In genomic region chr17:35808240-35808961, GRCh38 we compare ENCODE assay signal across 2 cellular contexts.
TF ChIP-seq lines count a peak whose summit lies in the region.

No MANE protein-coding gene starts in this region.

TF ChIP-seq in HEK293, 187 proteins besides CTCF, POLR2A, EP300 and RAD21 (continued from another document):
- TF ChIP-seq TRIM28 (IDR thresholded peaks at IDR 0.05; ENCODE audit: borderline replicate concordance, low read length) (peak; percentile 37; the same call in 1 of the 2 replicates), ZBTB21 (tag by site-specific recombination; IDR thresholded peaks at IDR 0.05) (no peak; the same call in 1 of the 2 replicates), ZSCAN30 (tag by site-specific recombination; IDR thresholded peaks at IDR 0.05) (no peak; the same call in 1 of the 2 replicates)

TF ChIP-seq in K562, 482 proteins besides CTCF, POLR2A, EP300 and RAD21 (continued from another document and continues in another):
- TF ChIP-seq GTF3C2 (IDR thresholded peaks at IDR 0.05; ENCODE audit: borderline replicate concordance, extremely low read depth, insufficient read length) (no peak), SMAD4 (CRISPR knock-in tag; conservative IDR thresholded peaks at IDR 0.05) (0 out of 2 replicates have a peak, but pooled peaks have one; percentile 48), E2F5 (CRISPR knock-in tag; IDR thresholded peaks at IDR 0.05) (no peak), MIER1 (IDR thresholded peaks at IDR 0.05; ENCODE audit: low read depth) (no peak), NEUROD1 (IDR thresholded peaks at IDR 0.05; ENCODE audit: borderline replicate concordance, low read depth, low read length, partially characterized antibody) (no peak), PPARD (CRISPR knock-in tag; IDR thresholded peaks at IDR 0.05) (no peak), HMBOX1 (IDR thresholded peaks at IDR 0.05) (peak; percentile 31; the same call in 1 of the 2 replicates), SMAD3 (CRISPR knock-in tag; conservative IDR thresholded peaks at IDR 0.05) (no peak), ATF3 (IDR thresholded peaks at IDR 0.05) (peak; percentile 84), ATF3 (CRISPR knock-in tag; conservative IDR thresholded peaks at IDR 0.05) (no peak), RBM15 (IDR thresholded peaks at IDR 0.05; ENCODE audit: insufficient read depth, low read length) (no peak), DNMT1 (IDR thresholded peaks at IDR 0.05) (no peak), GATAD2A (IDR thresholded peaks at IDR 0.05) (no peak), CREB3L1 (IDR thresholded peaks at IDR 0.05; ENCODE audit: borderline replicate concordance, low read depth) (0 out of 2 replicates have a peak, but pooled peaks have one; percentile 14), ZNF695 (CRISPR knock-in tag; IDR thresholded peaks at IDR 0.05) (no peak), SETDB1 (IDR thresholded peaks at IDR 0.05; ENCODE audit: low read length) (no peak), JUN (IDR thresholded peaks at IDR 0.05; ENCODE audit: borderline replicate concordance, low read depth, low read length) (no peak), JUN (CRISPR knock-in tag; IDR thresholded peaks at IDR 0.05; ENCODE audit: borderline replicate concordance) (no peak), FOXJ3 (CRISPR knock-in tag; IDR thresholded peaks at IDR 0.05) (no peak), SIN3A (IDR thresholded peaks at IDR 0.05; ENCODE audit: borderline replicate concordance in 2 of 2, control insufficient read depth in 1 of 2, low read depth in 2 of 2, low read length in 2 of 2) (no peak), FOXP4 (CRISPR knock-in tag; IDR thresholded peaks at IDR 0.05; ENCODE audit: borderline replicate concordance) (peak; percentile 31; the same call in 1 of the 2 replicates), HNRNPH1 (optimal IDR thresholded peaks at IDR 0.05; ENCODE audit: low read depth, low read length) (no peak), BRF2 (IDR thresholded peaks at IDR 0.05; ENCODE audit: borderline replicate concordance, insufficient read depth, insufficient read length) (no peak), GATA2 (CRISPR knock-in tag; IDR thresholded peaks at IDR 0.05) (no peak), TRIM28 (IDR thresholded peaks at IDR 0.05) (0 out of 2 replicates have a peak, but pooled peaks have one; percentile 5), HLTF (IDR thresholded peaks at IDR 0.05) (no peak), SRF (CRISPR knock-in tag; IDR thresholded peaks at IDR 0.05) (0 out of 4 replicates have a peak, but pooled peaks of 1 of the 2 experiments have one; percentile 57), KDM1A (IDR thresholded peaks at IDR 0.05) (0 out of 4 replicates have a peak, but pooled peaks of 1 of the 2 experiments have one; percentile 13), ZNF778 (CRISPR knock-in tag; IDR thresholded peaks at IDR 0.05) (no peak), CCNT2 (IDR thresholded peaks at IDR 0.05; ENCODE audit: borderline replicate concordance, extremely low read depth, insufficient read length, low read depth, low read length) (no peak), ZNF277 (CRISPR knock-in tag; IDR thresholded peaks at IDR 0.05; ENCODE audit: borderline replicate concordance) (0 out of 2 replicates have a peak, but pooled peaks have one; percentile 27), TRIM24 (IDR thresholded peaks at IDR 0.05) (0 out of 4 replicates have a peak, but pooled peaks of 1 of the 2 experiments have one; percentile 5), NR2F6 (CRISPR knock-in tag; IDR thresholded peaks at IDR 0.05) (0 out of 2 replicates have a peak, but pooled peaks have one; percentile 47), HDAC2 (IDR thresholded peaks at IDR 0.05) (0 out of 2 replicates have a peak, but pooled peaks have one; percentile 48), C11orf30 (IDR thresholded peaks at IDR 0.05; ENCODE audit: low read depth) (peak; percentile 32; the same call in 1 of the 2 replicates), TGIF2 (CRISPR knock-in tag; IDR thresholded peaks at IDR 0.05) (no peak), ZSCAN32 (CRISPR knock-in tag; IDR thresholded peaks at IDR 0.05) (no peak), HNRNPUL1 (IDR thresholded peaks at IDR 0.05; ENCODE audit: low read length) (no peak), ZBTB33 (CRISPR knock-in tag; IDR thresholded peaks at IDR 0.05) (peak; percentile 54), ZC3H11A (IDR thresholded peaks at IDR 0.05; ENCODE audit: low read depth, low read length) (no peak), L3MBTL2 (IDR thresholded peaks at IDR 0.05) (no peak; the same call in 1 of the 2 replicates), ZNF408 (CRISPR knock-in tag; IDR thresholded peaks at IDR 0.05; ENCODE audit: low read depth) (no peak), ZNF589 (CRISPR knock-in tag; IDR thresholded peaks at IDR 0.05; ENCODE audit: low read depth) (no peak), ZBTB49 (CRISPR knock-in tag; IDR thresholded peaks at IDR 0.05; ENCODE audit: borderline replicate concordance) (no peak), HIVEP1 (CRISPR knock-in tag; IDR thresholded peaks at IDR 0.05) (0 out of 2 replicates have a peak, but pooled peaks have one; percentile 29)
